ENCODE assay signal across 15 cellular contexts in genomic region chr1:110120960-110121561, GRCh38. TPM values are rescaled to one million over a fixed set of nuclear protein-coding genes. Genes with fewer than 3 reads are reported as not detected.
"Had no signal": no experiment of that assay in that cellular context is flagged by ENCODE, and none has a peak within 500 bp of the region (broad histone marks: within the 10 kb centered on the region; RNA-seq: fewer than 3 reads in every experiment).

No MANE protein-coding gene starts in this region.

- H3K4me3 Mint-ChIP-seq: activated CD4-positive, alpha-beta memory T cell treated with anti-CD3 and anti-CD28 coated beads for 36 hours; activated naive CD8-positive, alpha-beta T cell had no signal

- H3K4me1 ChIP-seq: lower lobe of right lung had no signal

- H3K27ac Mint-ChIP-seq: activated CD4-positive, alpha-beta memory T cell treated with anti-CD3 and anti-CD28 coated beads for 36 hours; activated naive CD8-positive, alpha-beta T cell had no signal

- DNase-seq: activated CD4-positive, alpha-beta memory T cell treated with anti-CD3 and anti-CD28 coated beads for 36 hours; activated CD8-positive, alpha-beta memory T cell treated with anti-CD3 and anti-CD28 coated beads, Interleukin-2, amount 50 U/mL, for 4 hours; amygdala; hypothalamus; kidney glomerular epithelial cell; lower lobe of right lung; naive thymus-derived CD8-positive, alpha-beta T cell; stimulated activated CD4-positive, alpha-beta T cell treated with anti-CD3 and anti-CD28 coated beads, Interleukin-4, amount 100 ng/mL, for 4 hours had no signal

- H3K4me3 ChIP-seq: lower lobe of right lung had no signal

- H3K36me3 ChIP-seq: lower lobe of right lung had no signal

- H3K4me1 Mint-ChIP-seq: brain had no signal

- H3K27ac ChIP-seq: lower lobe of right lung had no signal

- H3K9me3 ChIP-seq: lower lobe of right lung had no signal

RNA-seq across cellular contexts. Expression of gene UBL4B, which starts 8.8 kb away (rescaled TPM):
- total RNA-seq: activated CD4-positive, alpha-beta memory T cell treated with anti-CD3 and anti-CD28 coated beads for 36 hours; activated T-helper 1 cell treated with anti-CD3 and anti-CD28 coated beads, Interleukin-12 subunit alpha, Interleukin-12 subunit beta, Interleukin-2, Interleukin-4 antibody, amounts not matched to agents 30 ng/mL and 10 ng/mL and 1 ng/mL, durations not matched to agents 14 hours and 24 hours and 36 hours; lower lobe of right lung; mononuclear cell; naive thymus-derived CD8-positive, alpha-beta T cell; osteocyte; urinary bladder had no signal
- polyA plus RNA-seq: esophagus; naive thymus-derived CD8-positive, alpha-beta T cell; urinary bladder had no signal

RNA-seq across cellular contexts. Expression of gene SLC6A17, which starts 29.2 kb away (rescaled TPM):
- total RNA-seq: lower lobe of right lung; naive thymus-derived CD8-positive, alpha-beta T cell had no signal
- polyA plus RNA-seq: naive thymus-derived CD8-positive, alpha-beta T cell had no signal

RNA-seq across cellular contexts. Expression of gene ALX3, which starts 50.6 kb away (rescaled TPM):
- total RNA-seq: activated CD4-positive, alpha-beta memory T cell treated with anti-CD3 and anti-CD28 coated beads for 36 hours; activated T-helper 1 cell treated with anti-CD3 and anti-CD28 coated beads, Interleukin-12 subunit alpha, Interleukin-12 subunit beta, Interleukin-2, Interleukin-4 antibody, amounts not matched to agents 30 ng/mL and 10 ng/mL and 1 ng/mL, durations not matched to agents 14 hours and 24 hours and 36 hours; lower lobe of right lung; mononuclear cell; naive thymus-derived CD8-positive, alpha-beta T cell; osteocyte had no signal
- polyA plus RNA-seq: naive thymus-derived CD8-positive, alpha-beta T cell had no signal
